Comparison of ENCODE assay signal across 8 cellular contexts in genomic region chr10:45972813-45973169, GRCh38. TPM values are rescaled to one million over a fixed set of nuclear protein-coding genes. Genes with fewer than 3 reads are reported as not detected.
A peak's percentile ranks its signal among the peaks of the same experiment; 100 is the strongest.
DNase-seq lines count a peak whose midpoint lies in the region; ATAC-seq and TF ChIP-seq lines count a peak whose summit lies in the region.
"Not testable (repeated sequence)": the region's sequence is repeated elsewhere in the genome, so short reads cannot be mapped to it uniquely, and the experiment has no call there.

No MANE protein-coding gene starts in this region.

- peaks cover 90% of the 10 kb centered on the region for H3K79me2 ChIP-seq in neural progenitor cell (ENCODE audit: low read depth)

- peak overlapping the region; percentile 83 for H3K4me2 ChIP-seq in neural progenitor cell

- H3K9me3 Mint-ChIP-seq in central memory CD8-positive, alpha-beta T cell; neural progenitor cell: not testable (repeated sequence)

- in situ Hi-C loops in transverse colon (cut with MboI; ENCODE audit: low pct_ligation_motif_present in 1 of 4, low pct_unique_long_range_greater_than_20kb in 1 of 4, low sequenced_read_pairs in 3 of 4): not testable (repeated sequence)

- peaks cover 16% of the 10 kb centered on the region for H3K36me3 Mint-ChIP-seq in central memory CD8-positive, alpha-beta T cell (ENCODE audit: insufficient read depth)
- not testable (repeated sequence) for H3K36me3 Mint-ChIP-seq in neural progenitor cell

- peak overlapping the region; percentile 97 for H3K4me3 Mint-ChIP-seq in central memory CD8-positive, alpha-beta T cell
- H3K4me3 Mint-ChIP-seq in neural progenitor cell: peak overlapping the region; percentile 99

- H3K9me3 ChIP-seq in neural progenitor cell (ENCODE audit: low read depth); transverse colon: not testable (repeated sequence)

- not testable (repeated sequence) for TF ChIP-seq POLR2A in transverse colon (IDR thresholded peaks at IDR 0.05)

- 0% methylated on average over 4 to 10 of the region's 10 CpGs for WGBS in transverse colon (ENCODE audit: low coverage in 1 of 2), 2 donors

- H3K36me3 ChIP-seq in GM06990 (ENCODE audit: control insufficient read depth, insufficient read depth, low read length); neural progenitor cell; transverse colon: not testable (repeated sequence)

- not testable (repeated sequence) for H3K27me3 ChIP-seq in GM06990 (replicated peaks; ENCODE audit: control insufficient read depth, insufficient read depth, low read length); neural progenitor cell; transverse colon

- H4K20me1 ChIP-seq in neural progenitor cell (ENCODE audit: low read depth): peaks cover 11% of the 10 kb centered on the region

- peak; percentile 10 for ATAC-seq in central memory CD8-positive, alpha-beta T cell (replicated peaks; ENCODE audit: extremely low read depth, poor library complexity, severe bottlenecking)

- intact Hi-C loops in transverse colon (cut with DNase I; ENCODE audit: low total_unique reads): not testable (repeated sequence)

- H3F3A ChIP-seq in neural progenitor cell (ENCODE audit: low read depth): not testable (repeated sequence)

- TF ChIP-seq CTCF in GM06990 (IDR thresholded peaks at IDR 0.05; ENCODE audit: insufficient read depth, low read length, poor library complexity, severe bottlenecking); HFF-Myc (IDR thresholded peaks at IDR 0.05; ENCODE audit: low read depth, low read length, missing control alignments); VCaP (conservative IDR thresholded peaks at IDR 0.05); neural progenitor cell (IDR thresholded peaks at IDR 0.05); transverse colon (IDR thresholded peaks at IDR 0.05): not testable (repeated sequence)

- TF ChIP-seq EP300 in transverse colon (IDR thresholded peaks at IDR 0.05; ENCODE audit: low read depth): not testable (repeated sequence)

- not testable (repeated sequence) for H2AFZ ChIP-seq in neural progenitor cell (replicated peaks)

- peak overlapping the region; percentile 50 for H3K27ac ChIP-seq in VCaP
- H3K27ac ChIP-seq in neural progenitor cell: not testable (repeated sequence)
- peak overlapping the region; percentile 77 to 86 (median 82) for H3K27ac ChIP-seq in transverse colon

- DNase-seq in GM06990 (ENCODE audit: extremely low read depth, insufficient read length); HFF-Myc (ENCODE audit: extremely low read depth, low read depth); Jurkat, Clone E6-1 (ENCODE audit: low read depth, low spot score); central memory CD8-positive, alpha-beta T cell (ENCODE audit: low spot score in 2 of 2); transverse colon: not testable (repeated sequence)
- peak; percentile 3 for DNase-seq in neural progenitor cell (ENCODE audit: low spot score)

- H3K27ac Mint-ChIP-seq in central memory CD8-positive, alpha-beta T cell (ENCODE audit: low read depth): peak overlapping the region; percentile 95
- H3K27ac Mint-ChIP-seq in neural progenitor cell: peak overlapping the region; percentile 97

- H3K4me1 Mint-ChIP-seq in central memory CD8-positive, alpha-beta T cell: peaks cover 54% of the 10 kb centered on the region
- peaks cover 19% of the 10 kb centered on the region for H3K4me1 Mint-ChIP-seq in neural progenitor cell

- peak overlapping the region; percentile 93 for H3K9ac ChIP-seq in neural progenitor cell

- H3K4me3 ChIP-seq in GM06990 (replicated peaks; ENCODE audit: low read depth, low read length) (peak overlapping the region; percentile 82), HFF-Myc (replicated peaks; ENCODE audit: low read depth, low read length) (peak overlapping the region; percentile 59), iPS-11a (ENCODE audit: low read depth, low read length) (peak overlapping the region; percentile 76), neural progenitor cell (peak overlapping the region; percentile 97), transverse colon (peak overlapping the region; percentile 53 to 74 (median 72))
- peak overlapping the region; percentile 63 for H3K4me3 ChIP-seq in Jurkat, Clone E6-1 (ENCODE audit: low read length)

- H3K27me3 Mint-ChIP-seq in central memory CD8-positive, alpha-beta T cell; neural progenitor cell (ENCODE audit: insufficient read depth, low read depth): not testable (repeated sequence)

- H3K4me1 ChIP-seq in neural progenitor cell: not testable (repeated sequence)
- H3K4me1 ChIP-seq in transverse colon: peaks cover 0 to 25% (median 17%) of the 10 kb centered on the region in 4 donors

RNA-seq across cellular contexts. Expression of gene TIMM23, which starts 0.5 kb away (rescaled TPM):
- 186 TPM for polyA plus RNA-seq in Jurkat, Clone E6-1 (2012; ENCODE audit: insufficient read depth, insufficient read length)
- total RNA-seq in neural progenitor cell (ENCODE audit: low replicate concordance): 74.1 and 85.4 TPM in 2 replicates
- total RNA-seq in transverse colon: 10 to 100 TPM; 17.2 to 52.6 (median 35.9) TPM

RNA-seq across cellular contexts. Expression of gene NCOA4, which starts 57.6 kb away (rescaled TPM):
- polyA plus RNA-seq in Jurkat, Clone E6-1 (2012; ENCODE audit: insufficient read depth, insufficient read length): 55.2 TPM
- total RNA-seq in neural progenitor cell (ENCODE audit: low replicate concordance): 67.7 and 91.7 TPM in 2 replicates
- total RNA-seq in transverse colon: 100 to 1,000 TPM; 129 to 208 (median 178) TPM
